In genomic region chr18:61989138-61989537, GRCh38 we compare ENCODE assay signal across 3 cellular contexts.
A peak's percentile ranks its signal among the peaks of the same experiment; 100 is the strongest.
TF ChIP-seq lines count a peak whose summit lies in the region.

No MANE protein-coding gene starts in this region.

TF ChIP-seq in liver, 16 proteins besides CTCF, POLR2A, EP300 and RAD21:
- TF ChIP-seq FOXA1 (IDR thresholded peaks at IDR 0.05) = no peak
- TF ChIP-seq HNF4A (conservative IDR thresholded peaks at IDR 0.05) = peak; percentile 37 to 45
- TF ChIP-seq TAF1 (conservative IDR thresholded peaks at IDR 0.05) = no peak

TF ChIP-seq in HepG2, 621 proteins besides CTCF, POLR2A, EP300 and RAD21:
- TF ChIP-seq ZNF713 (CRISPR knock-in tag; IDR thresholded peaks at IDR 0.05) (no peak), ZNF383 (CRISPR knock-in tag; IDR thresholded peaks at IDR 0.05; ENCODE audit: borderline replicate concordance) (no peak), ZNF766 (CRISPR knock-in tag; IDR thresholded peaks at IDR 0.05; ENCODE audit: borderline replicate concordance) (no peak), SMC3 (IDR thresholded peaks at IDR 0.05; ENCODE audit: low read length) (no peak)
- TF ChIP-seq, protein P1, sequence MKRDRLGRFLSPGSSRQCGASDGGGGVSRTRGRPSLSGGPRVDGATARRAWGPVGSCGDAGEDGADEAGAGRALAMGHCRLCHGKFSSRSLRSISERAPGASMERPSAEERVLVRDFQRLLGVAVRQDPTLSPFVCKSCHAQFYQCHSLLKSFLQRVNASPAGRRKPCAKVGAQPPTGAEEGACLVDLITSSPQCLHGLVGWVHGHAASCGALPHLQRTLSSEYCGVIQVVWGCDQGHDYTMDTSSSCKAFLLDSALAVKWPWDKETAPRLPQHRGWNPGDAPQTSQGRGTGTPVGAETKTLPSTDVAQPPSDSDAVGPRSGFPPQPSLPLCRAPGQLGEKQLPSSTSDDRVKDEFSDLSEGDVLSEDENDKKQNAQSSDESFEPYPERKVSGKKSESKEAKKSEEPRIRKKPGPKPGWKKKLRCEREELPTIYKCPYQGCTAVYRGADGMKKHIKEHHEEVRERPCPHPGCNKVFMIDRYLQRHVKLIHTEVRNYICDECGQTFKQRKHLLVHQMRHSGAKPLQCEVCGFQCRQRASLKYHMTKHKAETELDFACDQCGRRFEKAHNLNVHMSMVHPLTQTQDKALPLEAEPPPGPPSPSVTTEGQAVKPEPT (CRISPR knock-in tag; IDR thresholded peaks at IDR 0.05; ENCODE audit: low read depth) = no peak

TF ChIP-seq in IMR-90, 13 proteins besides CTCF, POLR2A, EP300 and RAD21:
- TF ChIP-seq RFX5 (IDR thresholded peaks at IDR 0.05; ENCODE audit: low read depth, low read length) (no peak), FOS (IDR thresholded peaks at IDR 0.05; ENCODE audit: low read depth, low read length) (no peak), CEBPB (IDR thresholded peaks at IDR 0.05; ENCODE audit: low read depth, low read length) (peak; percentile 7; the same call in 1 of the 2 replicates)
- TF ChIP-seq, protein P2, sequence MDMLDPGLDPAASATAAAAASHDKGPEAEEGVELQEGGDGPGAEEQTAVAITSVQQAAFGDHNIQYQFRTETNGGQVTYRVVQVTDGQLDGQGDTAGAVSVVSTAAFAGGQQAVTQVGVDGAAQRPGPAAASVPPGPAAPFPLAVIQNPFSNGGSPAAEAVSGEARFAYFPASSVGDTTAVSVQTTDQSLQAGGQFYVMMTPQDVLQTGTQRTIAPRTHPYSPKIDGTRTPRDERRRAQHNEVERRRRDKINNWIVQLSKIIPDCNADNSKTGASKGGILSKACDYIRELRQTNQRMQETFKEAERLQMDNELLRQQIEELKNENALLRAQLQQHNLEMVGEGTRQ (IDR thresholded peaks at IDR 0.05; ENCODE audit: low read depth, low read length) = no peak
